Comparison of ENCODE assay signal across 42 cellular contexts in genomic region chr13:49234741-49235140, GRCh38. TPM values are rescaled to one million over a fixed set of nuclear protein-coding genes. Genes with fewer than 3 reads are reported as not detected.
"Had no signal": no experiment of that assay in that cellular context is flagged by ENCODE, and none has a peak within 500 bp of the region (broad histone marks: within the 10 kb centered on the region; RNA-seq: fewer than 3 reads in every experiment).

No MANE protein-coding gene starts in this region.

- H3K27ac Mint-ChIP-seq: activated naive CD4-positive, alpha-beta T cell treated with anti-CD3 and anti-CD28 coated beads for 36 hours; activated naive CD4-positive, alpha-beta T cell treated with anti-CD3 and anti-CD28 coated beads, Interleukin-2, amount 10 ng/mL, durations not matched to agents 7 days and 5 days; activated naive CD4-positive, alpha-beta T cell treated with anti-CD3 and anti-CD28 coated beads, Interleukin-2, amount 50 U/mL, for 24 hours; activated naive CD4-positive, alpha-beta T cell treated with anti-CD3 and anti-CD28 coated beads, Interleukin-2, amount 50 U/mL, for 72 hours; activated naive CD8-positive, alpha-beta T cell; activated naive CD8-positive, alpha-beta T cell treated with anti-CD3 and anti-CD28 coated beads for 36 hours; activated naive CD8-positive, alpha-beta T cell treated with anti-CD3 and anti-CD28 coated beads, Interleukin-2, amount 10 ng/mL, durations not matched to agents 7 days and 5 days; activated naive CD8-positive, alpha-beta T cell treated with anti-CD3 and anti-CD28 coated beads, Interleukin-2, amount 50 U/mL, for 24 hours; activated T-cell treated with anti-CD3 and anti-CD28 coated beads, Interleukin-2, amount 50 U/mL, for 24 hours; activated T-cell treated with anti-CD3 and anti-CD28 coated beads, Interleukin-2, amount 50 U/mL, for 72 hours; activated T-helper 1 cell treated with anti-CD3 and anti-CD28 coated beads, Interleukin-12 subunit alpha, Interleukin-12 subunit beta, Interleukin-2, Interleukin-4 antibody, amounts not matched to agents 30 ng/mL and 10 ng/mL and 1 ng/mL, durations not matched to agents 14 hours and 24 hours and 36 hours; activated T-helper 17 cell treated with anti-CD3 and anti-CD28 coated beads, Interleukin-2, amount 50 U/mL, for 72 hours; activated T-helper 2 cell treated with anti-CD3 and anti-CD28 coated beads, Interferon-gamma antibody, Interleukin-2, Interleukin-4, amounts not matched to agents 10 μg/mL and 5 μg/mL and 100 μg/mL, durations not matched to agents 14 hours and 24 hours and 36 hours; brain had no signal

- H3K27me3 Mint-ChIP-seq: activated naive CD4-positive, alpha-beta T cell treated with anti-CD3 and anti-CD28 coated beads, Interleukin-2, amount 50 U/mL, for 24 hours; activated naive CD8-positive, alpha-beta T cell; activated naive CD8-positive, alpha-beta T cell treated with anti-CD3 and anti-CD28 coated beads, Interleukin-2, amount 50 U/mL, for 24 hours; activated T-cell treated with anti-CD3 and anti-CD28 coated beads, Interleukin-2, amount 50 U/mL, for 24 hours; activated T-helper 17 cell treated with anti-CD3 and anti-CD28 coated beads, Interleukin-2, amount 50 U/mL, for 72 hours; central memory CD8-positive, alpha-beta T cell had no signal

- ATAC-seq: activated naive CD4-positive, alpha-beta T cell treated with anti-CD3 and anti-CD28 coated beads, Interleukin-2, amount 50 U/mL, for 72 hours; activated naive CD8-positive, alpha-beta T cell treated with anti-CD3 and anti-CD28 coated beads, Interleukin-2, amount 50 U/mL, for 24 hours; activated T-cell treated with anti-CD3 and anti-CD28 coated beads, Interleukin-2, amount 50 U/mL, for 4 hours; activated T-cell treated with anti-CD3 and anti-CD28 coated beads, Interleukin-2, amount 50 U/mL, for 72 hours; activated T-helper 17 cell treated with anti-CD3 and anti-CD28 coated beads, Interleukin-2, amount 50 U/mL, for 72 hours; body of pancreas had no signal

- H3K27ac ChIP-seq: adrenal gland, ascending aorta, body of pancreas, brain microvascular endothelial cell, breast epithelium, cardiac muscle cell had no signal

- H3K4me3 Mint-ChIP-seq: activated naive CD4-positive, alpha-beta T cell treated with anti-CD3 and anti-CD28 coated beads for 36 hours; activated naive CD4-positive, alpha-beta T cell treated with anti-CD3 and anti-CD28 coated beads, Interleukin-2, amount 10 ng/mL, durations not matched to agents 7 days and 5 days; activated naive CD4-positive, alpha-beta T cell treated with anti-CD3 and anti-CD28 coated beads, Interleukin-2, amount 50 U/mL, for 24 hours; activated naive CD8-positive, alpha-beta T cell; activated naive CD8-positive, alpha-beta T cell treated with anti-CD3 and anti-CD28 coated beads for 36 hours; activated naive CD8-positive, alpha-beta T cell treated with anti-CD3 and anti-CD28 coated beads, Interleukin-2, amount 10 ng/mL, durations not matched to agents 7 days and 5 days; activated naive CD8-positive, alpha-beta T cell treated with anti-CD3 and anti-CD28 coated beads, Interleukin-2, amount 50 U/mL, for 24 hours; activated T-cell treated with anti-CD3 and anti-CD28 coated beads, Interleukin-2, amount 50 U/mL, for 24 hours; activated T-cell treated with anti-CD3 and anti-CD28 coated beads, Interleukin-2, amount 50 U/mL, for 4 hours; activated T-cell treated with anti-CD3 and anti-CD28 coated beads, Interleukin-2, amount 50 U/mL, for 72 hours; activated T-helper 1 cell treated with anti-CD3 and anti-CD28 coated beads, Interleukin-12 subunit alpha, Interleukin-12 subunit beta, Interleukin-2, Interleukin-4 antibody, amounts not matched to agents 30 ng/mL and 10 ng/mL and 1 ng/mL, durations not matched to agents 14 hours and 24 hours and 36 hours; activated T-helper 17 cell treated with anti-CD3 and anti-CD28 coated beads, Interleukin-2, amount 50 U/mL, for 72 hours; brain; central memory CD8-positive, alpha-beta T cell had no signal

- DNase-seq: activated effector memory CD4-positive, alpha-beta T cell treated with anti-CD3 and anti-CD28 coated beads, Interleukin-2, amount 50 U/mL, for 16 hours; activated effector memory CD4-positive, alpha-beta T cell treated with Interleukin-2 at 50 U/mL for 16 hours; activated gamma-delta T cell; activated gamma-delta T cell treated with Interleukin-2 at 50 U/mL for 16 hours; activated naive CD4-positive, alpha-beta T cell; activated naive CD4-positive, alpha-beta T cell treated with anti-CD3 and anti-CD28 coated beads for 36 hours; activated naive CD4-positive, alpha-beta T cell treated with anti-CD3 and anti-CD28 coated beads, Interleukin-2, amount 10 ng/mL, durations not matched to agents 7 days and 5 days; activated naive CD4-positive, alpha-beta T cell treated with anti-CD3 and anti-CD28 coated beads, Interleukin-2, amount 50 U/mL, for 16 hours; activated naive CD4-positive, alpha-beta T cell treated with Interleukin-2 at 50 U/mL for 16 hours; activated naive CD8-positive, alpha-beta T cell treated with anti-CD3 and anti-CD28 coated beads for 36 hours; activated naive CD8-positive, alpha-beta T cell treated with anti-CD3 and anti-CD28 coated beads, Interleukin-2, amount 10 ng/mL, durations not matched to agents 7 days and 5 days; activated naive CD8-positive, alpha-beta T cell treated with anti-CD3 and anti-CD28 coated beads, Interleukin-2, amount 50 U/mL, for 24 hours; activated T-cell treated with anti-CD3 and anti-CD28 coated beads, Interleukin-2, amount 50 U/mL, for 24 hours; activated T-cell treated with anti-CD3 and anti-CD28 coated beads, Interleukin-2, amount 50 U/mL, for 4 hours; activated T-cell treated with anti-CD3 and anti-CD28 coated beads, Interleukin-2, amount 50 U/mL, for 48 hours; activated T-cell treated with anti-CD3 and anti-CD28 coated beads, Interleukin-2, amount 50 U/mL, for 72 hours; adrenal gland; amniotic stem cell; amygdala; anterior cingulate cortex; aorta; body of pancreas; brain microvascular endothelial cell; caudate nucleus; central memory CD4-positive, alpha-beta T cell; cerebellar nuclear complex had no signal

- H3K4me1 Mint-ChIP-seq: activated naive CD4-positive, alpha-beta T cell treated with anti-CD3 and anti-CD28 coated beads, Interleukin-2, amount 10 ng/mL, durations not matched to agents 7 days and 5 days; activated naive CD4-positive, alpha-beta T cell treated with anti-CD3 and anti-CD28 coated beads, Interleukin-2, amount 50 U/mL, for 24 hours; activated naive CD8-positive, alpha-beta T cell treated with anti-CD3 and anti-CD28 coated beads for 36 hours; activated naive CD8-positive, alpha-beta T cell treated with anti-CD3 and anti-CD28 coated beads, Interleukin-2, amount 10 ng/mL, durations not matched to agents 7 days and 5 days; activated naive CD8-positive, alpha-beta T cell treated with anti-CD3 and anti-CD28 coated beads, Interleukin-2, amount 50 U/mL, for 24 hours; activated T-helper 17 cell treated with anti-CD3 and anti-CD28 coated beads, Interleukin-2, amount 50 U/mL, for 72 hours; brain; central memory CD8-positive, alpha-beta T cell had no signal

- H3K27me3 ChIP-seq: adrenal gland, ascending aorta, body of pancreas, brain microvascular endothelial cell, breast epithelium, cardiac muscle cell had no signal

- FAIRE-seq: astrocyte, bronchial epithelial cell had no signal

- H3K36me3 ChIP-seq: adrenal gland, ascending aorta, brain microvascular endothelial cell, breast epithelium, cardiac muscle cell had no signal

- H3K9me3 Mint-ChIP-seq: activated naive CD4-positive, alpha-beta T cell treated with anti-CD3 and anti-CD28 coated beads for 36 hours; activated naive CD4-positive, alpha-beta T cell treated with anti-CD3 and anti-CD28 coated beads, Interleukin-2, amount 10 ng/mL, durations not matched to agents 7 days and 5 days; activated naive CD4-positive, alpha-beta T cell treated with anti-CD3 and anti-CD28 coated beads, Interleukin-2, amount 50 U/mL, for 24 hours; activated naive CD4-positive, alpha-beta T cell treated with anti-CD3 and anti-CD28 coated beads, Interleukin-2, amount 50 U/mL, for 72 hours; activated naive CD8-positive, alpha-beta T cell treated with anti-CD3 and anti-CD28 coated beads for 36 hours; activated naive CD8-positive, alpha-beta T cell treated with anti-CD3 and anti-CD28 coated beads, Interleukin-2, amount 10 ng/mL, durations not matched to agents 7 days and 5 days; activated naive CD8-positive, alpha-beta T cell treated with anti-CD3 and anti-CD28 coated beads, Interleukin-2, amount 50 U/mL, for 24 hours; activated T-cell treated with anti-CD3 and anti-CD28 coated beads, Interleukin-2, amount 50 U/mL, for 24 hours; activated T-cell treated with anti-CD3 and anti-CD28 coated beads, Interleukin-2, amount 50 U/mL, for 4 hours; activated T-cell treated with anti-CD3 and anti-CD28 coated beads, Interleukin-2, amount 50 U/mL, for 72 hours; activated T-helper 1 cell treated with anti-CD3 and anti-CD28 coated beads, Interleukin-12 subunit alpha, Interleukin-12 subunit beta, Interleukin-2, Interleukin-4 antibody, amounts not matched to agents 30 ng/mL and 10 ng/mL and 1 ng/mL, durations not matched to agents 14 hours and 24 hours and 36 hours; activated T-helper 17 cell treated with anti-CD3 and anti-CD28 coated beads, Interleukin-2, amount 50 U/mL, for 72 hours; activated T-helper 2 cell treated with anti-CD3 and anti-CD28 coated beads, Interferon-gamma antibody, Interleukin-2, Interleukin-4, amounts not matched to agents 10 μg/mL and 5 μg/mL and 100 μg/mL, durations not matched to agents 14 hours and 24 hours and 36 hours; brain; central memory CD8-positive, alpha-beta T cell had no signal

- H3K9me3 ChIP-seq: adrenal gland, ascending aorta, body of pancreas, breast epithelium had no signal

- H3K36me3 Mint-ChIP-seq: activated naive CD4-positive, alpha-beta T cell treated with anti-CD3 and anti-CD28 coated beads, Interleukin-2, amount 10 ng/mL, durations not matched to agents 7 days and 5 days; activated naive CD4-positive, alpha-beta T cell treated with anti-CD3 and anti-CD28 coated beads, Interleukin-2, amount 50 U/mL, for 24 hours; activated naive CD8-positive, alpha-beta T cell treated with anti-CD3 and anti-CD28 coated beads for 36 hours; activated naive CD8-positive, alpha-beta T cell treated with anti-CD3 and anti-CD28 coated beads, Interleukin-2, amount 10 ng/mL, durations not matched to agents 7 days and 5 days; brain had no signal

- H3K4me3 ChIP-seq: adrenal gland, ascending aorta, body of pancreas, breast epithelium, cardiac muscle cell had no signal

- H3K4me1 ChIP-seq: adrenal gland, ascending aorta, body of pancreas, breast epithelium had no signal

RNA-seq across cellular contexts. Expression of gene MLNR, which starts 14.6 kb away (rescaled TPM):
- total RNA-seq: activated naive CD4-positive, alpha-beta T cell treated with anti-CD3 and anti-CD28 coated beads for 36 hours; activated naive CD4-positive, alpha-beta T cell treated with anti-CD3 and anti-CD28 coated beads, Interleukin-2, amount 50 U/mL, for 72 hours; activated naive CD8-positive, alpha-beta T cell treated with anti-CD3 and anti-CD28 coated beads for 36 hours; activated naive CD8-positive, alpha-beta T cell treated with anti-CD3 and anti-CD28 coated beads, Interleukin-2, amount 10 ng/mL, durations not matched to agents 7 days and 5 days; activated T-cell treated with anti-CD3 and anti-CD28 coated beads, Interleukin-2, amount 50 U/mL, for 4 hours; activated T-helper 1 cell treated with anti-CD3 and anti-CD28 coated beads, Interleukin-12 subunit alpha, Interleukin-12 subunit beta, Interleukin-2, Interleukin-4 antibody, amounts not matched to agents 30 ng/mL and 10 ng/mL and 1 ng/mL, durations not matched to agents 14 hours and 24 hours and 36 hours; activated T-helper 17 cell treated with anti-CD3 and anti-CD28 coated beads, Interleukin-2, amount 50 U/mL, for 72 hours; activated T-helper 2 cell treated with anti-CD3 and anti-CD28 coated beads, Interferon-gamma antibody, Interleukin-2, Interleukin-4, amounts not matched to agents 10 μg/mL and 5 μg/mL and 100 μg/mL, durations not matched to agents 14 hours and 24 hours and 36 hours; adrenal gland; aorta; ascending aorta; astrocyte; body of pancreas; breast epithelium; bronchial epithelial cell; cardiac muscle cell; cardiac septum; cerebellum; chondrocyte had no signal
- polyA plus RNA-seq: adrenal gland, cardiac muscle cell had no signal
